9 cellular contexts compared by ENCODE assay signal in the genomic region with DNA sequence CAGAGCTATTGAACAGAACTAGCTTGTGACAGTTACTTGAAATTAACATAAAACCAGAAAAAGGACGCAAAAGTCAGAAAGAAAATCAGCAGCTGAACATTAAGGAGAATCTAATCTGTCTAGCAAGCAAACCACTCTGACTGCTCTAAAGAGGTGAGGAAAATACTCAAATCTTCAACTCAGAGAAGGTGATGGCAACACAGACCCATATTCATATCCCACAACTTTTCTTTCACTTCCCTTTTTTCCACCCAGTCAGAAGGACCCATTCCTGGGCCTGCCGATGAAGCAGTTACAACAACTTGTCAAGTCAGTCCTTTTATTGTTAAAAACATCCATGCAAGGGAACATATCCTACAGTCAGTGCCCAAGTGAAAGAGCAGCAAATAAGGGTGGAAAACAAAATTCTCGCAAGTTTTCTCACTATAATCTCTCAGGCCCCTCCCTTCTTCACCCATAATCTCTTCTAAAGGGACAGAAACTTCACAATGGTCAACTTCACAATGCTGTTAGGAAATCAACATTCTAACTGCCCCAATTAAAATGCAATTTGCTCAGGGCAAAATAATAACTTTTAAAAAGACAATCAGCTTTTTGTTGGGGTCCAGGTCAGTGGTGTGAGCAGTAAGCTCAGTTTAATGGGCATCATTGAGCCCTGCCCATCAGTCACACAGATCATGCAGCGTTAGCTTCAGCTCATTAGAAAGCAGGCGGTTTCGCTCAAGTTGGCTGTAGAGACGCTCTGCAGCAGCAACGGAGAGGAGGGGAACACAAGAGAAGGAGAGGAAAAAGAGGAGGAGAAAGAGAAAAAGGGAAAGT. TPM values are rescaled to one million over a fixed set of nuclear protein-coding genes. Genes with fewer than 3 reads are reported as not detected.
A peak's percentile ranks its signal among the peaks of the same experiment; 100 is the strongest.
DNase-seq lines count a peak whose midpoint lies in the region; ATAC-seq, FAIRE-seq and TF ChIP-seq lines count a peak whose summit lies in the region.
"Had no signal": no experiment of that assay in that cellular context is flagged by ENCODE, and none has a peak within 500 bp of the region (broad histone marks: within the 10 kb centered on the region; RNA-seq: fewer than 3 reads in every experiment).

No MANE protein-coding gene starts in this region.

- H3K9me3 ChIP-seq in neuronal stem cell (replicated peaks in 1 of 2; ENCODE audit: control insufficient read depth in 2 of 2, insufficient read depth in 1 of 2, low read depth in 1 of 2, low read length in 2 of 2): peaks cover 3 to 12% of the 10 kb centered on the region in 2 donors

- peaks cover 95% of the 10 kb centered on the region for H3K36me3 Mint-ChIP-seq in activated CD8-positive, alpha-beta T cell treated with anti-CD3 and anti-CD28 coated beads for 36 hours (ENCODE audit: low read depth)

- TF ChIP-seq POLR2A in GM12891 (IDR thresholded peaks at IDR 0.05; ENCODE audit: low read depth, low read length): no peak

- POLR2A ChIA-PET in activated CD8-positive, alpha-beta T cell treated with anti-CD3 and anti-CD28 coated beads for 36 hours (lab: Charles Lee): interaction anchor here (0.7 to 3.1 kb wide), 19 partner anchors 8 to 180 kb away, joined by 3 to 40 read pairs (median 4); a partner anchor contains a TSS

- no peak overlapping the region for H3K9ac ChIP-seq in neuronal stem cell (ENCODE audit: low read depth, low read length, poor library complexity)

- no peak overlapping the region for H2BK15ac ChIP-seq in neuronal stem cell (ENCODE audit: low read length)

- no peak overlapping the region for H2AFZ ChIP-seq in neuronal stem cell (ENCODE audit: low read length)

- no peak overlapping the region for H2BK5ac ChIP-seq in neuronal stem cell (ENCODE audit: low read length)

- no peak overlapping the region for H3K4me2 ChIP-seq in neuronal stem cell (ENCODE audit: insufficient read depth, low read length, poor library complexity, severe bottlenecking)

- no peak overlapping the region for H3K18ac ChIP-seq in neuronal stem cell (ENCODE audit: low read length)

- no peaks in the 10 kb centered on the region for H3K27me3 Mint-ChIP-seq in activated CD8-positive, alpha-beta T cell treated with anti-CD3 and anti-CD28 coated beads for 36 hours

- TF ChIP-seq CTCF in activated CD8-positive, alpha-beta T cell treated with anti-CD3 and anti-CD28 coated beads for 36 hours (IDR thresholded peaks at IDR 0.05): no peak

- H3K9me3 Mint-ChIP-seq in activated CD8-positive, alpha-beta T cell treated with anti-CD3 and anti-CD28 coated beads for 36 hours: peaks cover 9% of the 10 kb centered on the region

- H3K79me1 ChIP-seq in neuronal stem cell (ENCODE audit: low read depth, low read length): no peaks in the 10 kb centered on the region

- H3K14ac ChIP-seq in neuronal stem cell (ENCODE audit: low read length): no peak overlapping the region

- H3K4me3 ChIP-seq in neuronal stem cell (ENCODE audit: low read length in 2 of 2): no peak overlapping the region

- H2AK5ac ChIP-seq in neuronal stem cell (ENCODE audit: low read depth, low read length): no peak overlapping the region

- no peak overlapping the region for H3K23ac ChIP-seq in neuronal stem cell (ENCODE audit: low read depth, low read length, poor library complexity)

- H3K27ac ChIP-seq in neuronal stem cell (replicated peaks; ENCODE audit: low read length): peak overlapping the region; percentile 69

- H2BK12ac ChIP-seq in neuronal stem cell (ENCODE audit: low read length): no peak overlapping the region

- no CpG with 5 or more reads among the region's 8 CpGs for WGBS in neuronal stem cell (ENCODE audit: extremely low coverage in 2 of 2, insufficient read length in 2 of 2, insufficient replicate concordance in 1 of 2), 2 donors

- no peak for FAIRE-seq in GM12891 (lab: Jason Lieb, UNC)

- no peaks in the 10 kb centered on the region for H3K27me3 ChIP-seq in neuronal stem cell (ENCODE audit: control insufficient read depth in 3 of 3, insufficient read depth in 3 of 3, low read depth in 1 of 3, low read length in 3 of 3)

- H4K91ac ChIP-seq in neuronal stem cell (ENCODE audit: low read depth, low read length, poor library complexity): no peak overlapping the region

- H3K36me3 ChIP-seq in neuronal stem cell (replicated peaks in 1 of 2; ENCODE audit: control insufficient read depth in 2 of 2, insufficient read depth in 2 of 2, low read length in 2 of 2): peaks cover 17 to 95% of the 10 kb centered on the region in 2 donors

- H2BK120ac ChIP-seq in neuronal stem cell (ENCODE audit: low read depth, low read length): no peak overlapping the region

- ATAC-seq in HG03196 (IDR thresholded peaks at IDR 0.05; ENCODE audit: unreplicated experiment): peak; percentile 30
- ATAC-seq in activated CD8-positive, alpha-beta T cell treated with anti-CD3 and anti-CD28 coated beads for 36 hours: peak; percentile 10

- CTCF ChIA-PET in activated CD8-positive, alpha-beta T cell treated with anti-CD3 and anti-CD28 coated beads for 36 hours (lab: Charles Lee): interaction anchor here (0.7 to 4.0 kb wide), 11 partner anchors 10 to 214 kb away, joined by 3 to 17 read pairs (median 4); a partner anchor contains a TSS

- H4K8ac ChIP-seq in neuronal stem cell (ENCODE audit: low read depth, low read length): no peak overlapping the region

- H3K4me1 ChIP-seq in neuronal stem cell (ENCODE audit: control insufficient read depth in 2 of 2, insufficient read depth in 1 of 2, low read depth in 1 of 2, low read length in 2 of 2): peaks cover 0 to 8% of the 10 kb centered on the region in 2 donors

- peaks cover 78% of the 10 kb centered on the region for H3K4me1 Mint-ChIP-seq in activated CD8-positive, alpha-beta T cell treated with anti-CD3 and anti-CD28 coated beads for 36 hours (ENCODE audit: low read depth)

- H3K27ac Mint-ChIP-seq in activated CD8-positive, alpha-beta T cell treated with anti-CD3 and anti-CD28 coated beads for 36 hours: peak overlapping the region; percentile 96

- peak overlapping the region; percentile 61 for H3K4me3 Mint-ChIP-seq in activated CD8-positive, alpha-beta T cell treated with anti-CD3 and anti-CD28 coated beads for 36 hours

- no peak for DNase-seq in GM12891 (ENCODE audit: insufficient read length, low spot score)
- no peak for DNase-seq in activated CD8-positive, alpha-beta T cell treated with anti-CD3 and anti-CD28 coated beads for 36 hours
- DNase-seq in neuronal stem cell (ENCODE audit: low spot score): no peak
- DNase-seq in HK-2 (ENCODE audit: unreplicated experiment): no peak
- DNase-seq in DMS53 (lab: John Stamatoyannopoulos, UW): no peak
- no peak for DNase-seq in NCI-H2171 (lab: John Stamatoyannopoulos, UW)
- DNase-seq in retina: no peak
- DNase-seq: NCI-H526 treated with DMSO at 0.1 percent for 48 hours had no signal

- no peak overlapping the region for H3K4ac ChIP-seq in neuronal stem cell (ENCODE audit: low read length)

- intact Hi-C loops in activated CD8-positive, alpha-beta T cell treated with anti-CD3 and anti-CD28 coated beads for 36 hours (cut with micrococcal nuclease): loop anchor here (10.0 kb wide), 1 partner anchor 164 kb away; a partner anchor contains a TSS

TF ChIP-seq in GM12891, 5 proteins besides CTCF, POLR2A, EP300 and RAD21:
- no peak for TF ChIP-seq PAX5 (IDR thresholded peaks at IDR 0.05; ENCODE audit: insufficient read depth, low read length, severe bottlenecking)
- TF ChIP-seq POLR2AphosphoS5 (IDR thresholded peaks at IDR 0.05; ENCODE audit: low read depth, low read length): no peak
- peak; percentile 36; the same call in 1 of the 2 replicates for TF ChIP-seq TAF1 (IDR thresholded peaks at IDR 0.05; ENCODE audit: low read depth, low read length)
- no peak; the same call in 1 of the 2 replicates for TF ChIP-seq POU2F2 (IDR thresholded peaks at IDR 0.05; ENCODE audit: low read depth, low read length)
- TF ChIP-seq SPI1 (IDR thresholded peaks at IDR 0.05; ENCODE audit: low read depth, low read length): peak; percentile 99

RNA-seq across cellular contexts. Expression of a gene that starts 3.6 kb away (rescaled TPM):
- polyA plus RNA-seq in GM12891 (2012; ENCODE audit: low read depth, missing spikeins): not detected
- under 1 TPM in 1 of 2 experiments, not detected in 1; 0.07 TPM for total RNA-seq in activated CD8-positive, alpha-beta T cell treated with anti-CD3 and anti-CD28 coated beads for 36 hours
- not detected for polyA plus RNA-seq in neuronal stem cell (2013, experiment 1 of 2)
- polyA plus RNA-seq in neuronal stem cell (2013, experiment 2 of 2): not detected

RNA-seq across cellular contexts. Expression of a gene that starts 33.4 kb away (rescaled TPM):
- polyA plus RNA-seq in GM12891 (2012; ENCODE audit: low read depth, missing spikeins): 409 TPM
- total RNA-seq in activated CD8-positive, alpha-beta T cell treated with anti-CD3 and anti-CD28 coated beads for 36 hours: 100 to 1,000 TPM; 591 to 597 TPM
- 202 TPM for polyA plus RNA-seq in neuronal stem cell (2013, experiment 1 of 2)
- polyA plus RNA-seq in neuronal stem cell (2013, experiment 2 of 2): 205 TPM

RNA-seq across cellular contexts. Expression of a gene that starts 47.6 kb away (rescaled TPM):
- polyA plus RNA-seq in GM12891 (2012; ENCODE audit: low read depth, missing spikeins): not detected
- not detected for total RNA-seq in activated CD8-positive, alpha-beta T cell treated with anti-CD3 and anti-CD28 coated beads for 36 hours
- not detected for polyA plus RNA-seq in neuronal stem cell (2013, experiment 1 of 2)
- polyA plus RNA-seq in neuronal stem cell (2013, experiment 2 of 2): 0.24 TPM
